8 cellular contexts compared by ENCODE assay signal in the genomic region with DNA sequence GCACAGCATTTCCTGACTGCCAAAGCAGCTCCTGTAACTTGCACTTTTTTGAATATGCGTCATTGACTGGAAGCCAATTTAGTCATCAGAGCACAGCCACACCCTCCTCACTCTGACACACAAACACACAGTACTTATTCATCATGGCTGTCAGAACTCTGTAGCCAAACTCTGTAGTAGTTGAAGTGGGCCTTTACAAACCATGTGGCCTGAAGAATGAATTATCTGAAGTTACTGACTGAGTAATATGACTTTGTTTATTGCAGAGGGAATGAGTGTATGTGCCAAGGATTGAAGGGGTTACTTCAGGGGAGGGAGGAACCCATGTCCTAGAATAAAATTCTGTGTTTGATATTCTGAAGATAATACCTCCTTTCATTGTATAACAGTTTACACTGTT.
DNase-seq lines count a peak whose midpoint lies in the region; ATAC-seq, FAIRE-seq and TF ChIP-seq lines count a peak whose summit lies in the region.

No MANE protein-coding gene starts in this region.

- intact Hi-C loops in activated CD4-positive, alpha-beta T cell treated with anti-CD3 and anti-CD28 coated beads for 36 hours (cut with DNase I, micrococcal nuclease) = no loop called here
- intact Hi-C loops in OCI-LY7 (cut with micrococcal nuclease; ENCODE audit: unreplicated experiment) = no loop called here
- intact Hi-C loops in endothelial cell of umbilical vein (cut with micrococcal nuclease) = loop anchor here (1.0 kb wide), 2 partner anchors 121 to 597 kb away; no protein-coding TSS in a partner anchor

- TF ChIP-seq CTCF in OCI-LY7 (conservative IDR thresholded peaks at IDR 0.05; ENCODE audit: low read length) = no peak
- TF ChIP-seq CTCF in endothelial cell of umbilical vein (IDR thresholded peaks at IDR 0.05; ENCODE audit: extremely low read depth in 1 of 2, insufficient read depth in 1 of 2, low read depth in 1 of 2, low read length in 2 of 2) = no peak
- TF ChIP-seq CTCF in neutrophil (IDR thresholded peaks at IDR 0.05) = no peak

- CTCF ChIA-PET in activated CD4-positive, alpha-beta T cell treated with anti-CD3 and anti-CD28 coated beads for 36 hours (lab: Charles Lee) = interaction anchor here (0.6 kb wide), 1 partner anchor 246 kb away, joined by 6 read pairs; no protein-coding TSS in a partner anchor
- CTCF ChIA-PET in OCI-LY7 (lab: Charles Lee; ENCODE audit: unreplicated experiment) = no interaction called here
- CTCF ChIA-PET in endothelial cell of umbilical vein (lab: Charles Lee) = interaction anchor here (0.7 to 3.5 kb wide), 2 partner anchors 10 to 246 kb away, joined by 3 to 13 read pairs; no protein-coding TSS in a partner anchor

- no peak overlapping the region for H3K4me3 Mint-ChIP-seq in activated CD4-positive, alpha-beta T cell treated with anti-CD3 and anti-CD28 coated beads for 36 hours

- no peaks in the 10 kb centered on the region for H3K9me1 ChIP-seq in endothelial cell of umbilical vein (replicated peaks; ENCODE audit: control insufficient read depth, extremely low read depth, insufficient read depth, low read length)

- dilution Hi-C loops in endothelial cell of umbilical vein (cut with MboI; ENCODE audit: extremely low pct_ligation_motif_present, low sequenced_read_pairs) = no loop called here

- H3K36me3 ChIP-seq in OCI-LY7 (ENCODE audit: insufficient read depth, low read length) = no peaks in the 10 kb centered on the region
- no peaks in the 10 kb centered on the region for H3K36me3 ChIP-seq in endothelial cell of umbilical vein (ENCODE audit: control insufficient read depth in 2 of 2, extremely low read depth in 1 of 2, insufficient read depth in 2 of 2, low read length in 2 of 2)
- H3K36me3 ChIP-seq in neutrophil = peaks cover 23% of the 10 kb centered on the region

- no peak overlapping the region for H3K4me3 ChIP-seq in OCI-LY7 (ENCODE audit: low read depth, low read length, poor library complexity, severe bottlenecking)
- H3K4me3 ChIP-seq in endothelial cell of umbilical vein (replicated peaks in 1 of 3; ENCODE audit: insufficient read depth in 1 of 3, low read depth in 1 of 3, low read length in 3 of 3) = no peak overlapping the region
- H3K4me3 ChIP-seq in neutrophil (ENCODE audit: low read depth in 1 of 2, low read length in 1 of 2) = no peak overlapping the region

- FAIRE-seq in endothelial cell of umbilical vein (lab: Jason Lieb, UNC) = peak; percentile 85

- peak; percentile 99 for ATAC-seq in activated CD4-positive, alpha-beta T cell treated with anti-CD3 and anti-CD28 coated beads for 36 hours

- no peaks in the 10 kb centered on the region for H3K79me2 ChIP-seq in OCI-LY7 (ENCODE audit: insufficient read depth, low read depth, low read length)
- H3K79me2 ChIP-seq in endothelial cell of umbilical vein (ENCODE audit: control insufficient read depth, insufficient read depth, low read length) = no peaks in the 10 kb centered on the region

- H3K27ac Mint-ChIP-seq in activated CD4-positive, alpha-beta T cell treated with anti-CD3 and anti-CD28 coated beads for 36 hours = peak overlapping the region; percentile 43

- POLR2A ChIA-PET in activated CD4-positive, alpha-beta T cell treated with anti-CD3 and anti-CD28 coated beads for 36 hours (lab: Charles Lee) = no interaction called here
- POLR2A ChIA-PET in OCI-LY7 (lab: Charles Lee) (interaction anchor here (0.6 to 1.2 kb wide), 2 partner anchors 8 to 23 kb away, joined by 3 to 4 read pairs; no protein-coding TSS in a partner anchor), endothelial cell of umbilical vein (lab: Charles Lee) (no interaction called here)

- no peaks in the 10 kb centered on the region for H3K27me3 Mint-ChIP-seq in activated CD4-positive, alpha-beta T cell treated with anti-CD3 and anti-CD28 coated beads for 36 hours

- H3K36me3 Mint-ChIP-seq in activated CD4-positive, alpha-beta T cell treated with anti-CD3 and anti-CD28 coated beads for 36 hours (ENCODE audit: low read depth) = peaks cover 8% of the 10 kb centered on the region

- H3K4me1 Mint-ChIP-seq in activated CD4-positive, alpha-beta T cell treated with anti-CD3 and anti-CD28 coated beads for 36 hours = peaks cover 4% of the 10 kb centered on the region

- H3K4me2 ChIP-seq in OCI-LY7 (ENCODE audit: low read length) (peak overlapping the region; percentile 51; the same call in 1 of the 2 replicates), endothelial cell of umbilical vein (ENCODE audit: insufficient read depth, low read length) (peak overlapping the region; percentile 57)

- H3K4me1 ChIP-seq in OCI-LY7 (ENCODE audit: insufficient read depth, low read length, poor library complexity, severe bottlenecking) (peaks cover 15% of the 10 kb centered on the region), endothelial cell of umbilical vein (ENCODE audit: control insufficient read depth, extremely low read depth, insufficient read depth, low read length) (peaks cover 38% of the 10 kb centered on the region), neutrophil (ENCODE audit: control insufficient read depth in 1 of 2, insufficient read depth in 1 of 2, low read depth in 1 of 2, low read length in 1 of 2) (peaks cover 37 to 42% of the 10 kb centered on the region in 2 experiments)

- H4K20me1 ChIP-seq in OCI-LY7 (ENCODE audit: insufficient read depth, low read length) = no peaks in the 10 kb centered on the region
- no peaks in the 10 kb centered on the region for H4K20me1 ChIP-seq in endothelial cell of umbilical vein (replicated peaks; ENCODE audit: control insufficient read depth, extremely low read depth, insufficient read depth, low read length)

- peak; percentile 41 for DNase-seq in activated CD4-positive, alpha-beta T cell treated with anti-CD3 and anti-CD28 coated beads for 36 hours
- DNase-seq in activated CD4-positive, alpha-beta T cell treated with anti-CD3 and anti-CD28 coated beads, Interleukin-2, amount 50 U/mL, for 4 hours = no peak
- DNase-seq in OCI-LY7 (ENCODE audit: low spot score) (no peak), endothelial cell of umbilical vein (ENCODE audit: low read depth, low spot score) (peak; percentile 93), RPMI8226 (no peak), cortex of kidney (lab: John Stamatoyannopoulos, UW) (no peak), hippocampal formation (lab: John Stamatoyannopoulos, UW) (no peak)

- H2AFZ ChIP-seq in OCI-LY7 (ENCODE audit: low read length) = no peak overlapping the region; the same call in 1 of the 2 replicates
- no peak overlapping the region for H2AFZ ChIP-seq in endothelial cell of umbilical vein (ENCODE audit: low read depth, low read length)

- H3K27me3 ChIP-seq in endothelial cell of umbilical vein (ENCODE audit: control insufficient read depth in 2 of 2, insufficient read depth in 2 of 2, low read length in 2 of 2) = no peaks in the 10 kb centered on the region
- H3K27me3 ChIP-seq in neutrophil = no peaks in the 10 kb centered on the region

- no peak for TF ChIP-seq POLR2A in endothelial cell of umbilical vein (IDR thresholded peaks at IDR 0.05; ENCODE audit: low read depth, low read length)

- no peaks in the 10 kb centered on the region for H3K9me3 Mint-ChIP-seq in activated CD4-positive, alpha-beta T cell treated with anti-CD3 and anti-CD28 coated beads for 36 hours (ENCODE audit: low read depth)

- peak overlapping the region; percentile 27 for H3K9ac ChIP-seq in endothelial cell of umbilical vein (replicated peaks; ENCODE audit: extremely low read depth, insufficient read depth, low read length)

- H3K9me3 ChIP-seq in OCI-LY7 (ENCODE audit: low read length) = no peaks in the 10 kb centered on the region
- H3K9me3 ChIP-seq in endothelial cell of umbilical vein (replicated peaks; ENCODE audit: control insufficient read depth, insufficient read depth, low read length) = no peaks in the 10 kb centered on the region
- H3K9me3 ChIP-seq in neutrophil = no peaks in the 10 kb centered on the region

- BruUV-seq in OCI-LY7 (replicated peaks; lab: Mats Ljungman, UMichigan) = no TSS peak
- TSS peak; percentile 64 for BruUV-seq in endothelial cell of umbilical vein (replicated peaks; lab: Mats Ljungman, UMichigan)

- H3K27ac ChIP-seq in OCI-LY7 (ENCODE audit: low read depth, low read length, poor library complexity, severe bottlenecking) (no peak overlapping the region), endothelial cell of umbilical vein (ENCODE audit: insufficient read depth, low read depth, low read length) (peak overlapping the region; percentile 75), neutrophil (peak overlapping the region; percentile 77)

- H3K9me2 ChIP-seq in OCI-LY7 (ENCODE audit: insufficient read depth, low read length) = no peaks in the 10 kb centered on the region

TF ChIP-seq in endothelial cell of umbilical vein, 7 proteins besides CTCF, POLR2A, EP300 and RAD21:
- TF ChIP-seq FOS (IDR thresholded peaks at IDR 0.05; ENCODE audit: borderline replicate concordance, insufficient read depth, low read length) = peak; percentile 78
- TF ChIP-seq JUN (IDR thresholded peaks at IDR 0.05; ENCODE audit: borderline replicate concordance, insufficient read depth, insufficient read length, low read depth) = peak; percentile 66
- no peak for TF ChIP-seq MYC (IDR thresholded peaks at IDR 0.05; ENCODE audit: low read depth, low read length)

Comparison
In these comparisons a context has a peak if more than half of its experiments do, and no peak if none do; other contexts are left out.
1. DNase-seq: peak in activated CD4-positive, alpha-beta T cell treated with anti-CD3 and anti-CD28 coated beads for 36 hours (single experiment) and endothelial cell of umbilical vein (single experiment); none in activated CD4-positive, alpha-beta T cell treated with anti-CD3 and anti-CD28 coated beads, Interleukin-2, amount 50 U/mL, for 4 hours (0 of 2), OCI-LY7 (single experiment), RPMI8226 (single experiment), cortex of kidney (single experiment) and hippocampal formation (0 of 2).